8 cellular contexts compared by ENCODE assay signal in genomic region chr11:85941380-85941973, GRCh38.
DNase-seq lines count a peak whose midpoint lies in the region; ATAC-seq and TF ChIP-seq lines count a peak whose summit lies in the region.

No MANE protein-coding gene starts in this region.

- 33 to 58% methylated on average over 6 of the region's 6 CpGs for WGBS in aorta, 2 donors

- H3K36me3 ChIP-seq in aorta (ENCODE audit: control insufficient read depth in 1 of 2, insufficient read depth in 2 of 2, low read length in 1 of 2), result no peaks in the 10 kb centered on the region

- ATAC-seq in GM18868 (IDR thresholded peaks at IDR 0.05; ENCODE audit: unreplicated experiment) (peak; percentile 76), aorta (ENCODE audit: low FRiP score) (peak; percentile 85)

- no peaks in the 10 kb centered on the region for H3K9me3 ChIP-seq in aorta (ENCODE audit: control insufficient read depth, low read length)

- H3K27ac ChIP-seq in aorta (ENCODE audit: low read depth in 1 of 2, low read length in 2 of 2), result no peak overlapping the region

- H3K27me3 ChIP-seq in aorta (ENCODE audit: control insufficient read depth in 1 of 2, insufficient read depth in 2 of 2, low read length in 1 of 2), result no peaks in the 10 kb centered on the region

- TF ChIP-seq CTCF in AG09319 (IDR thresholded peaks at IDR 0.05; ENCODE audit: low read depth, low read length) (peak; percentile 70), LNCAP (IDR thresholded peaks at IDR 0.05) (peak; percentile 80)

- H3K4me3 ChIP-seq in aorta (ENCODE audit: low read length in 2 of 2), result no peak overlapping the region

- DNase-seq in AG09319 (ENCODE audit: extremely low read depth, low read depth), result peak; percentile 38
- DNase-seq in SKM-1 (lab: John Stamatoyannopoulos, UW; ENCODE audit: unreplicated experiment), result peak; percentile 24
- DNase-seq in epidermal melanocyte (ENCODE audit: insufficient read length, low spot score), result peak; percentile 67
- DNase-seq in midbrain (lab: John Stamatoyannopoulos, UW), result peak; percentile 67
- peak in 1 of 2 donors; percentile 69 for DNase-seq in aorta
- no peak for DNase-seq in cortex of kidney (lab: John Stamatoyannopoulos, UW)

- intact Hi-C loops in aorta (cut with DNase I), result loop anchor here (5.0 to 10.0 kb wide), 3 partner anchors 87 to 351 kb away; partner anchors contain the start of gene CCDC83 (in 1 of the 2)

- H3K4me1 ChIP-seq in aorta (ENCODE audit: control insufficient read depth in 1 of 2, insufficient read depth in 2 of 2, low read length in 2 of 2), result no peaks in the 10 kb centered on the region
